ENCODE assay signal across 1 cellular context in the genomic region with DNA sequence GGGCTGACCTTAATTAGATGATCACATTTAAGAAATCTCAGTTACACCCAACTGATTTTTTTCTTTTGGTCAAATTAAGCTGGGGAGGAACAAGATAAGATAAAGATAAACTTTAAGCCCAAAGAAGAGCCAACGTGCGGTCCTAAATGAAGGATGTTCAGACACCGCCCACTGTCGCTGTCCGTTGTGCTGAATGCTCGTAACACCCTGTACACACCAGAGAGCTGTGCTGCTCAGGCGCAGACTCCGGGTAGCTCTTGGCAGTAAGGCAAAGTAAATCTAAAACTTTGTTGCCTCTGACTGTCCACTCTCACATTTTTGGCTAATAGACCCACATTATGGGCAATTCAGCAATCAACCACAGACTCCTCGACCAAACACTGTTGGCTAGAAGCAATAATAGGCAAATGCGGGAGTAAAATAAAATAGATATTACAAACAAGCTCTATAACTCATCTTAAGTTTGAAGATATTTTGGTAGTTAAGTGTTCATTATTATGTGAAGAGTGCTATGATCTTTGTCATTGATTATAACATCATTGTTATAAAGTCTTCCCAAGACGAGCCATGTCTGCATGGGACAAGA.
TF ChIP-seq lines count a peak whose summit lies in the region.

No MANE protein-coding gene starts in this region.

TF ChIP-seq in IMR-90, 13 proteins besides CTCF, POLR2A, EP300 and RAD21:
- no peak for TF ChIP-seq SMC3 (IDR thresholded peaks at IDR 0.05; ENCODE audit: low read depth, low read length)
- no peak for TF ChIP-seq MAFK (IDR thresholded peaks at IDR 0.05; ENCODE audit: low read depth, low read length)
- TF ChIP-seq, protein P1, sequence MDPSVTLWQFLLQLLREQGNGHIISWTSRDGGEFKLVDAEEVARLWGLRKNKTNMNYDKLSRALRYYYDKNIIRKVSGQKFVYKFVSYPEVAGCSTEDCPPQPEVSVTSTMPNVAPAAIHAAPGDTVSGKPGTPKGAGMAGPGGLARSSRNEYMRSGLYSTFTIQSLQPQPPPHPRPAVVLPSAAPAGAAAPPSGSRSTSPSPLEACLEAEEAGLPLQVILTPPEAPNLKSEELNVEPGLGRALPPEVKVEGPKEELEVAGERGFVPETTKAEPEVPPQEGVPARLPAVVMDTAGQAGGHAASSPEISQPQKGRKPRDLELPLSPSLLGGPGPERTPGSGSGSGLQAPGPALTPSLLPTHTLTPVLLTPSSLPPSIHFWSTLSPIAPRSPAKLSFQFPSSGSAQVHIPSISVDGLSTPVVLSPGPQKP (IDR thresholded peaks at IDR 0.05; ENCODE audit: borderline replicate concordance, low read depth, low read length): no peak
- no peak for TF ChIP-seq CEBPB (IDR thresholded peaks at IDR 0.05; ENCODE audit: low read depth, low read length)
- TF ChIP-seq BHLHE40 (IDR thresholded peaks at IDR 0.05; ENCODE audit: low read depth, low read length): no peak
- no peak for TF ChIP-seq MAZ (IDR thresholded peaks at IDR 0.05; ENCODE audit: borderline replicate concordance, low read depth, low read length)
